Comparison of ENCODE assay signal across 15 cellular contexts in genomic region chr10:7583626-7584025, GRCh38.
"Had no signal": no experiment of that assay in that cellular context is flagged by ENCODE, and none has a peak within 500 bp of the region (broad histone marks: within the 10 kb centered on the region; RNA-seq: fewer than 3 reads in every experiment).

No MANE protein-coding gene starts in this region.

- H3K27me3 ChIP-seq: heart left ventricle, suprapubic skin, thyroid gland had no signal

- H3K27ac ChIP-seq: coronary artery, lower lobe of right lung, psoas muscle, suprapubic skin, thyroid gland had no signal

- H3K36me3 ChIP-seq: lower lobe of right lung, suprapubic skin, thyroid gland had no signal

- H3K4me1 ChIP-seq: lower lobe of right lung, psoas muscle, suprapubic skin, thyroid gland had no signal

- H3K4me3 ChIP-seq: coronary artery, heart left ventricle, lower lobe of right lung, psoas muscle, smooth muscle cell, suprapubic skin, thyroid gland had no signal

- ATAC-seq: esophagus mucosa; left lobe of liver; lower lobe of right lung; naive thymus-derived CD4-positive, alpha-beta T cell had no signal

- H3K9me3 ChIP-seq: heart left ventricle, lower lobe of right lung, psoas muscle, suprapubic skin, thyroid gland had no signal

- DNase-seq: effector CD4-positive, alpha-beta T cell; kidney glomerular epithelial cell; lower lobe of right lung; naive thymus-derived CD4-positive, alpha-beta T cell; nephron progenitor cell; psoas muscle; stimulated activated CD4-positive, alpha-beta T cell treated with anti-CD3 and anti-CD28 coated beads, Interleukin-2, amount 100 ng/mL, for 48 hours; stimulated activated naive CD4-positive, alpha-beta T cell treated with Interleukin-2 at 50 U/mL for 16 hours; thyroid gland had no signal
